ENCODE assay signal across 8 cellular contexts in genomic region chr17:32349503-32349853, GRCh38.
A peak's percentile ranks its signal among the peaks of the same experiment; 100 is the strongest.
DNase-seq lines count a peak whose midpoint lies in the region.

No MANE protein-coding gene starts in this region.

- H3K4me3 Mint-ChIP-seq in T-helper 1 cell treated with Interleukin-12 subunit alpha and Interleukin-12 subunit beta and Interleukin-4 antibody, amounts not matched to agents 30 μg/mL and 1 μg/mL, for 36 hours: peak overlapping the region; percentile 99

- H3K4me3 ChIP-seq in effector memory CD4-positive, alpha-beta T cell (ENCODE audit: insufficient read depth, low read depth, low read length, poor library complexity, severe bottlenecking): peak overlapping the region; percentile 99
- peak overlapping the region; percentile 79 to 97 for H3K4me3 ChIP-seq in muscle layer of duodenum (ENCODE audit: low read depth in 1 of 2, low read length in 2 of 2)

- peaks cover 5% of the 10 kb centered on the region for H3K36me3 ChIP-seq in effector memory CD4-positive, alpha-beta T cell (ENCODE audit: control insufficient read depth, insufficient read depth, low read length)
- H3K36me3 ChIP-seq in muscle layer of duodenum (ENCODE audit: control insufficient read depth in 1 of 2, insufficient read depth in 2 of 2, low read length in 2 of 2): peaks cover 6 to 16% of the 10 kb centered on the region in 2 donors

- peaks cover 32% of the 10 kb centered on the region for H3K36me3 Mint-ChIP-seq in T-helper 1 cell treated with Interleukin-12 subunit alpha and Interleukin-12 subunit beta and Interleukin-4 antibody, amounts not matched to agents 30 μg/mL and 1 μg/mL, for 36 hours (ENCODE audit: low read depth)

- H3K9me3 ChIP-seq in effector memory CD4-positive, alpha-beta T cell (ENCODE audit: control insufficient read depth, low read length): no peaks in the 10 kb centered on the region
- H3K9me3 ChIP-seq in muscle layer of duodenum (ENCODE audit: control insufficient read depth in 1 of 2, low read length in 2 of 2): no peaks in the 10 kb centered on the region

- no peaks in the 10 kb centered on the region for H3K27me3 Mint-ChIP-seq in T-helper 1 cell treated with Interleukin-12 subunit alpha and Interleukin-12 subunit beta and Interleukin-4 antibody, amounts not matched to agents 30 μg/mL and 1 μg/mL, for 36 hours (ENCODE audit: low read depth)

- peak overlapping the region; percentile 99 for H3K27ac Mint-ChIP-seq in T-helper 1 cell treated with Interleukin-12 subunit alpha and Interleukin-12 subunit beta and Interleukin-4 antibody, amounts not matched to agents 30 μg/mL and 1 μg/mL, for 36 hours

- H3K27me3 ChIP-seq in effector memory CD4-positive, alpha-beta T cell (replicated peaks; ENCODE audit: control insufficient read depth, insufficient read depth, low read length, poor library complexity, severe bottlenecking): no peaks in the 10 kb centered on the region
- H3K27me3 ChIP-seq in muscle layer of duodenum (ENCODE audit: low read depth, low read length): no peaks in the 10 kb centered on the region

- peak; percentile 2 for DNase-seq in activated T-cell treated with anti-CD3 and anti-CD28 coated beads for 24 hours (ENCODE audit: low read depth)
- DNase-seq in activated T-cell treated with anti-CD3 and anti-CD28 coated beads for 4 hours: no peak
- no peak for DNase-seq in effector memory CD4-positive, alpha-beta T cell
- no peak for DNase-seq in dedifferentiated amniotic fluid mesenchymal stem cell (ENCODE audit: extremely low spot score)
- DNase-seq in AML-193 (lab: John Stamatoyannopoulos, UW): no peak
- no peak for DNase-seq in NCI-H1048 (lab: John Stamatoyannopoulos, UW)

- peak overlapping the region; percentile 98 for H3K27ac ChIP-seq in effector memory CD4-positive, alpha-beta T cell (ENCODE audit: insufficient read depth, low read length, poor library complexity, severe bottlenecking)
- H3K27ac ChIP-seq in muscle layer of duodenum (ENCODE audit: low read length): peak overlapping the region; percentile 100

- peaks cover 18% of the 10 kb centered on the region for H3K4me1 Mint-ChIP-seq in T-helper 1 cell treated with Interleukin-12 subunit alpha and Interleukin-12 subunit beta and Interleukin-4 antibody, amounts not matched to agents 30 μg/mL and 1 μg/mL, for 36 hours (ENCODE audit: low read depth)

- peaks cover 27% of the 10 kb centered on the region for H3K4me1 ChIP-seq in effector memory CD4-positive, alpha-beta T cell (ENCODE audit: control insufficient read depth, insufficient read depth, low read length, poor library complexity, severe bottlenecking)
- peaks cover 0 to 36% of the 10 kb centered on the region in 2 donors for H3K4me1 ChIP-seq in muscle layer of duodenum (ENCODE audit: control insufficient read depth in 1 of 2, insufficient read depth in 2 of 2, low read length in 2 of 2)

- no peaks in the 10 kb centered on the region for H3K9me3 Mint-ChIP-seq in T-helper 1 cell treated with Interleukin-12 subunit alpha and Interleukin-12 subunit beta and Interleukin-4 antibody, amounts not matched to agents 30 μg/mL and 1 μg/mL, for 36 hours
